Comparison of ENCODE assay signal across 9 cellular contexts in genomic region chr1:183807549-183808168, GRCh38. TPM values are rescaled to one million over a fixed set of nuclear protein-coding genes. Genes with fewer than 3 reads are reported as not detected.
DNase-seq lines count a peak whose midpoint lies in the region; ATAC-seq and TF ChIP-seq lines count a peak whose summit lies in the region.
"Had no signal": no experiment of that assay in that cellular context is flagged by ENCODE, and none has a peak within 500 bp of the region (broad histone marks: within the 10 kb centered on the region; RNA-seq: fewer than 3 reads in every experiment).

No MANE protein-coding gene starts in this region.

- H3K4me1 ChIP-seq in SK-N-SH (ENCODE audit: control insufficient read depth in 1 of 2, insufficient read depth in 2 of 2, low read depth in 1 of 2, low read length in 1 of 2) (peaks cover 25 to 30% of the 10 kb centered on the region in 2 experiments), sigmoid colon (peaks cover 0 to 69% (median 40%) of the 10 kb centered on the region in 4 donors)

- 82% methylated on average over 2 of the region's 2 CpGs for WGBS in SK-N-SH (ENCODE audit: low lambda C conversion rate)
- WGBS in sigmoid colon, 2 donors, result 69 to 75% methylated on average over 2 of the region's 2 CpGs

- POLR2A ChIA-PET in SK-N-SH (lab: Yijun Ruan, JAX), result no interaction called here

- H3K27ac ChIP-seq in SK-N-SH (ENCODE audit: low read depth in 2 of 2, low read length in 1 of 2), result peak overlapping the region; percentile 7 to 34; a peak in 2 of 4 replicates
- peak overlapping the region in 3 of 4 donors; percentile 1 to 94 (median 89) for H3K27ac ChIP-seq in sigmoid colon
- H3K27ac ChIP-seq: 22Rv1 had no signal

- no peak for DNase-seq in SK-N-SH
- peak; percentile 9 to 24 for DNase-seq in dermis microvascular lymphatic vessel endothelial cell (ENCODE audit: low read depth in 2 of 2)
- DNase-seq in sigmoid colon, result peak; percentile 74
- no peak for DNase-seq in central memory CD4-positive, alpha-beta T cell
- no peak for DNase-seq in GOT3 (lab: John Stamatoyannopoulos, UW)
- DNase-seq in stimulated activated CD4-positive, alpha-beta T cell treated with anti-CD3 and anti-CD28 coated beads, Interleukin-15, amount 100 ng/mL, for 24 hours, result no peak

- H3K9ac ChIP-seq in SK-N-SH, result no peak overlapping the region

- H3K79me2 ChIP-seq in SK-N-SH (ENCODE audit: insufficient read depth), result peaks cover 5% of the 10 kb centered on the region; the same call in 1 of the 2 replicates

- H4K20me1 ChIP-seq in SK-N-SH (ENCODE audit: insufficient read depth), result no peaks in the 10 kb centered on the region; the same call in 1 of the 2 replicates

- H3K4me3 ChIP-seq in SK-N-SH (ENCODE audit: low read depth in 2 of 2, low read length in 1 of 2) (no peak overlapping the region; a peak in 1 of 4 replicates), sigmoid colon (peak overlapping the region in 3 of 4 donors; percentile 65 to 75 (median 68))

- TF ChIP-seq POLR2A in sigmoid colon (IDR thresholded peaks at IDR 0.05), result no peak

- H3K4me2 ChIP-seq in SK-N-SH, result peak overlapping the region; percentile 39; the same call in 1 of the 2 replicates

- CTCF ChIA-PET in SK-N-SH (lab: Yijun Ruan, JAX), result interaction anchor here (2.8 kb wide), 1 partner anchor 108 kb away, joined by 8 read pairs; no protein-coding TSS in a partner anchor

- TF ChIP-seq CTCF in SK-N-SH (IDR thresholded peaks at IDR 0.05) (no peak), sigmoid colon (IDR thresholded peaks at IDR 0.05) (no peak)

- no peak overlapping the region for H2AFZ ChIP-seq in SK-N-SH (ENCODE audit: low read depth)

- H3K9me3 ChIP-seq in SK-N-SH (no peaks in the 10 kb centered on the region), sigmoid colon (no peaks in the 10 kb centered on the region)

- H3K9me2 ChIP-seq in SK-N-SH, result no peaks in the 10 kb centered on the region

- H3K36me3 ChIP-seq in SK-N-SH (replicated peaks in 1 of 2; ENCODE audit: control insufficient read depth in 1 of 2, insufficient read depth in 2 of 2, low read length in 1 of 2) (peaks cover 6 to 14% of the 10 kb centered on the region in 2 experiments), sigmoid colon (peaks cover 0 to 3% (median 0%) of the 10 kb centered on the region in 4 donors)

- ATAC-seq in SK-N-SH treated with all-trans-retinoic acid at 6 μM for 48 hours (no peak; the same call in 2 of the 3 replicates), HG03196 (IDR thresholded peaks at IDR 0.05; ENCODE audit: unreplicated experiment) (peak; percentile 58)

- intact Hi-C loops in sigmoid colon (cut with DNase I), result loop anchor here (5.0 kb wide), 2 partner anchors 75 to 95 kb away; no protein-coding TSS in a partner anchor

- TF ChIP-seq RAD21 in SK-N-SH (IDR thresholded peaks at IDR 0.05; ENCODE audit: low read length), result no peak

- H3K27me3 ChIP-seq in SK-N-SH (ENCODE audit: insufficient read depth), result no peaks in the 10 kb centered on the region
- no peaks in the 10 kb centered on the region for H3K27me3 ChIP-seq in sigmoid colon

- TF ChIP-seq EP300 in SK-N-SH (IDR thresholded peaks at IDR 0.05; ENCODE audit: borderline replicate concordance in 1 of 2, low read depth in 1 of 2, low read length in 1 of 2) (no peak), sigmoid colon (IDR thresholded peaks at IDR 0.05) (no peak)

- peaks cover 24% of the 10 kb centered on the region for H3F3A ChIP-seq in SK-N-SH (replicated peaks; ENCODE audit: insufficient read depth)

TF ChIP-seq in SK-N-SH, 30 proteins besides CTCF, POLR2A, EP300 and RAD21:
- TF ChIP-seq TCF12 (IDR thresholded peaks at IDR 0.05) (0 out of 2 replicates have a peak, but pooled peaks have one; percentile 44), USF2 (IDR thresholded peaks at IDR 0.05; ENCODE audit: borderline replicate concordance, low read depth, low read length) (no peak)

TF ChIP-seq in SK-N-SH treated with all-trans-retinoic acid at 6 μM for 48 hours, 23 proteins besides CTCF, POLR2A, EP300 and RAD21:
- TF ChIP-seq OSR1 (CRISPR knock-in tag; IDR thresholded peaks at IDR 0.05) (no peak), TOX (CRISPR knock-in tag; IDR thresholded peaks at IDR 0.05; ENCODE audit: borderline replicate concordance) (no peak), SNAI2 (CRISPR knock-in tag; IDR thresholded peaks at IDR 0.05) (no peak), ESRRG (CRISPR knock-in tag; IDR thresholded peaks at IDR 0.05) (no peak), TCF4 (CRISPR knock-in tag; IDR thresholded peaks at IDR 0.05; ENCODE audit: borderline replicate concordance) (no peak), CSRNP3 (CRISPR knock-in tag; IDR thresholded peaks at IDR 0.05) (no peak), ZNF565 (CRISPR knock-in tag; conservative IDR thresholded peaks at IDR 0.05; ENCODE audit: low read depth) (no peak), TSHZ2 (CRISPR knock-in tag; IDR thresholded peaks at IDR 0.05) (no peak), PPARA (CRISPR knock-in tag; IDR thresholded peaks at IDR 0.05; ENCODE audit: borderline replicate concordance) (no peak), RARB (CRISPR knock-in tag; IDR thresholded peaks at IDR 0.05) (no peak), ZFP3 (CRISPR knock-in tag; IDR thresholded peaks at IDR 0.05) (no peak)

RNA-seq across cellular contexts. Expression of gene RGL1, which starts 2.7 kb away (rescaled TPM):
- polyA plus RNA-seq in SK-N-SH (2012; rRNA removed), result 8.3 and 10.7 TPM in 2 replicates
- 8.7 and 9.7 TPM in 2 replicates for polyA plus RNA-seq in SK-N-SH (2012; cell fraction: cytosol; rRNA removed)
- polyA plus RNA-seq in SK-N-SH (2012; cell fraction: nucleus; rRNA removed), result 10.3 and 15.7 TPM in 2 replicates
- 20.7 and 28.3 TPM in 2 replicates for total RNA-seq in dermis microvascular lymphatic vessel endothelial cell
- 10 to 100 TPM; 23.8 to 42.1 (median 30.8) TPM for total RNA-seq in sigmoid colon
- 1 to 10 TPM; 8.3 to 9.6 (median 8.9) TPM for polyA plus RNA-seq in sigmoid colon

Comparison
In these comparisons a context has a peak if more than half of its experiments do, and no peak if none do; other contexts are left out.
1. DNase-seq: peak in dermis microvascular lymphatic vessel endothelial cell (2 of 2) and sigmoid colon (single experiment); none in SK-N-SH (single experiment), central memory CD4-positive, alpha-beta T cell (single experiment), GOT3 (single experiment) and stimulated activated CD4-positive, alpha-beta T cell treated with anti-CD3 and anti-CD28 coated beads, Interleukin-15, amount 100 ng/mL, for 24 hours (single experiment).
2. H3K4me3 ChIP-seq: peak in sigmoid colon (3 of 4); none in SK-N-SH (0 of 2).